In genomic region chr17:13740692-13741091, GRCh38 we compare ENCODE assay signal across 24 cellular contexts.
DNase-seq lines count a peak whose midpoint lies in the region; ATAC-seq, FAIRE-seq and TF ChIP-seq lines count a peak whose summit lies in the region.
"Had no signal": no experiment of that assay in that cellular context is flagged by ENCODE, and none has a peak within 500 bp of the region (broad histone marks: within the 10 kb centered on the region; RNA-seq: fewer than 3 reads in every experiment).

No MANE protein-coding gene starts in this region.

- no peak for TF ChIP-seq CTCF in smooth muscle cell (IDR thresholded peaks at IDR 0.05; ENCODE audit: borderline replicate concordance, insufficient read depth, poor library complexity, severe bottlenecking)
- TF ChIP-seq CTCF in esophagus muscularis mucosa (IDR thresholded peaks at IDR 0.05), result no peak

- in situ Hi-C loops in GM23248 (cut with MboI), result no loop called here

- H4K20me1 ChIP-seq in GM23248 (ENCODE audit: insufficient read depth) (no peaks in the 10 kb centered on the region), smooth muscle cell (ENCODE audit: low read depth) (no peaks in the 10 kb centered on the region)

- DNase-seq in GM23248 (peak; percentile 51), OCI-M1 (lab: John Stamatoyannopoulos, UW) (peak; percentile 54), frontal cortex (ENCODE audit: low spot score in 2 of 2) (no peak), smooth muscle cell (lab: John Stamatoyannopoulos, UW; ENCODE audit: unreplicated experiment) (no peak), sciatic nerve (ENCODE audit: low spot score) (no peak), esophagus muscularis mucosa (ENCODE audit: extremely low spot score) (no peak), hypothalamus (lab: John Stamatoyannopoulos, UW) (no peak)
- DNase-seq: ACHN; BE2C; C1 segment of cervical spinal cord; CD4-positive, CD25-positive, alpha-beta regulatory T cell; CD8-positive, alpha-beta memory T cell; COR-L47; DMS 273 treated with DMSO at 0.1 percent for 48 hours; DMS53; DND-41; GF-D8; IMR-90 had no signal

- peaks cover 38% of the 10 kb centered on the region for H3K4me1 ChIP-seq in GM23248 (ENCODE audit: insufficient read depth)
- peaks cover 3% of the 10 kb centered on the region for H3K4me1 ChIP-seq in smooth muscle cell (ENCODE audit: low read depth)
- no peaks in the 10 kb centered on the region for H3K4me1 ChIP-seq in esophagus muscularis mucosa
- H3K4me1 ChIP-seq: BE2C, HAP-1 had no signal

- H3K36me3 ChIP-seq in GM23248 (ENCODE audit: low read depth) (no peaks in the 10 kb centered on the region), smooth muscle cell (ENCODE audit: low read depth) (no peaks in the 10 kb centered on the region), esophagus muscularis mucosa (no peaks in the 10 kb centered on the region)
- H3K36me3 ChIP-seq: BE2C, HAP-1 had no signal

- TF ChIP-seq EP300 in esophagus muscularis mucosa (IDR thresholded peaks at IDR 0.05), result no peak

- 38 to 48% methylated on average over 3 of the region's 3 CpGs for WGBS in GM23248 (ENCODE audit: low coverage in 1 of 2, low lambda C conversion rate in 2 of 2, missing lambda C conversion rate in 2 of 2), 2 experiments
- WGBS in smooth muscle cell (ENCODE audit: low lambda C conversion rate), result 34% methylated on average over 3 of the region's 3 CpGs
- 82% methylated on average over 3 of the region's 3 CpGs for WGBS in esophagus muscularis mucosa

- no peaks in the 10 kb centered on the region for H3K9me3 ChIP-seq in GM23248 (ENCODE audit: low read depth)
- H3K9me3 ChIP-seq in smooth muscle cell (replicated peaks; ENCODE audit: low read depth), result no peaks in the 10 kb centered on the region
- H3K9me3 ChIP-seq in esophagus muscularis mucosa, result no peaks in the 10 kb centered on the region
- H3K9me3 ChIP-seq: BE2C, HAP-1 had no signal

- no peaks in the 10 kb centered on the region for H3K9me2 ChIP-seq in GM23248 (ENCODE audit: insufficient read depth)

- H3K79me2 ChIP-seq in GM23248 (ENCODE audit: insufficient read depth) (no peaks in the 10 kb centered on the region), smooth muscle cell (ENCODE audit: low read depth) (no peaks in the 10 kb centered on the region)

- no peak for ATAC-seq in sciatic nerve
- ATAC-seq in HG03565 (IDR thresholded peaks at IDR 0.05; ENCODE audit: unreplicated experiment), result no peak
- ATAC-seq: K562 had no signal

- H2AFZ ChIP-seq in GM23248 (no peak overlapping the region), smooth muscle cell (ENCODE audit: low read depth) (peak overlapping the region; percentile 27)

- H3K4me3 ChIP-seq in GM23248 (no peak overlapping the region), smooth muscle cell (no peak overlapping the region), esophagus muscularis mucosa (no peak overlapping the region)
- H3K4me3 ChIP-seq: HAP-1, K562 had no signal

- H3K9ac ChIP-seq in GM23248 (no peak overlapping the region), smooth muscle cell (ENCODE audit: low read depth) (no peak overlapping the region)

- H3K4me2 ChIP-seq in GM23248 (ENCODE audit: unreplicated experiment), result peak overlapping the region; percentile 9
- H3K4me2 ChIP-seq in smooth muscle cell, result peak overlapping the region; percentile 60

- TF ChIP-seq POLR2A in esophagus muscularis mucosa (IDR thresholded peaks at IDR 0.05; ENCODE audit: low read depth), result no peak

- H3K27ac ChIP-seq in GM23248 (no peak overlapping the region), smooth muscle cell (ENCODE audit: low read depth) (peak overlapping the region; percentile 69), esophagus muscularis mucosa (replicated peaks in 1 of 4) (no peak overlapping the region)
- H3K27ac ChIP-seq: HL-60 had no signal

- peaks cover 29% of the 10 kb centered on the region for H3F3A ChIP-seq in GM23248 (ENCODE audit: insufficient read depth)
- H3F3A ChIP-seq in smooth muscle cell (ENCODE audit: low read depth), result peaks cover 23% of the 10 kb centered on the region

- intact Hi-C loops in sciatic nerve (cut with DNase I) (no loop called here), esophagus muscularis mucosa (cut with DNase I) (no loop called here)

- FAIRE-seq in frontal cortex (lab: Jason Lieb, UNC), result peak; percentile 61
- FAIRE-seq: A204.1, GM19239, K562 had no signal

- no peaks in the 10 kb centered on the region for H3K27me3 ChIP-seq in GM23248 (replicated peaks; ENCODE audit: insufficient read depth)
- H3K27me3 ChIP-seq in smooth muscle cell (ENCODE audit: low read depth), result peaks cover 13% of the 10 kb centered on the region
- H3K27me3 ChIP-seq in esophagus muscularis mucosa, result no peaks in the 10 kb centered on the region
- H3K27me3 ChIP-seq: BE2C had no signal

Comparison
In these comparisons a context has a peak if more than half of its experiments do, and no peak if none do; other contexts are left out.
1. DNase-seq: peak in GM23248 (single experiment) and OCI-M1 (single experiment); none in frontal cortex (0 of 2), smooth muscle cell (single experiment), sciatic nerve (single experiment), esophagus muscularis mucosa (single experiment) and hypothalamus (0 of 51).